18 cellular contexts compared by ENCODE assay signal in genomic region chr9:108443278-108443633, GRCh38.
A peak's percentile ranks its signal among the peaks of the same experiment; 100 is the strongest.
DNase-seq lines count a peak whose midpoint lies in the region; ATAC-seq, FAIRE-seq and TF ChIP-seq lines count a peak whose summit lies in the region.
"Had no signal": no experiment of that assay in that cellular context is flagged by ENCODE, and none has a peak within 500 bp of the region (broad histone marks: within the 10 kb centered on the region; RNA-seq: fewer than 3 reads in every experiment).

No MANE protein-coding gene starts in this region.

- no peaks in the 10 kb centered on the region for H3K9me3 ChIP-seq in fibroblast of lung (ENCODE audit: control insufficient read depth, insufficient read depth, low read depth, low read length)
- no peaks in the 10 kb centered on the region for H3K9me3 ChIP-seq in pancreas
- H3K9me3 ChIP-seq: upper lobe of left lung had no signal

- H3K4me1 ChIP-seq in fibroblast of lung (ENCODE audit: control insufficient read depth, extremely low read depth, insufficient read depth, low read length) (peaks cover 19% of the 10 kb centered on the region), pancreas (peaks cover 9 to 18% (median 16%) of the 10 kb centered on the region in 3 donors)

- FAIRE-seq in pancreas (lab: Jason Lieb, UNC) = no peak
- FAIRE-seq: colon, endometrium, kidney had no signal

- 6 to 9% methylated on average over 3 of the region's 3 CpGs for WGBS in pancreas, 2 donors

- in situ Hi-C loops in SK-MEL-5 (cut with HindIII; ENCODE audit: low pct_unique_long_range_greater_than_20kb, low sequenced_read_pairs) = no loop called here

- H3K36me3 ChIP-seq in fibroblast of lung (ENCODE audit: control insufficient read depth, insufficient read depth, low read length) (no peaks in the 10 kb centered on the region), pancreas (no peaks in the 10 kb centered on the region)
- H3K36me3 ChIP-seq: upper lobe of left lung had no signal

- H3K79me2 ChIP-seq in fibroblast of lung (ENCODE audit: control insufficient read depth, insufficient read depth, low read length) = no peaks in the 10 kb centered on the region

- H3K27ac ChIP-seq in fibroblast of lung (ENCODE audit: insufficient read depth, low read length) (peak overlapping the region; percentile 71), pancreas (no peak overlapping the region), substantia nigra (ENCODE audit: low read depth, low read length, poor library complexity, severe bottlenecking) (no peak overlapping the region)
- H3K27ac ChIP-seq: upper lobe of left lung had no signal

- peaks cover 4% of the 10 kb centered on the region for H3K27me3 Mint-ChIP-seq in activated T-helper 17 cell treated with anti-CD3 and anti-CD28 coated beads, Interleukin-2, amount 50 U/mL, for 72 hours
- H3K27me3 Mint-ChIP-seq: activated CD4-positive, alpha-beta T cell treated with anti-CD3 and anti-CD28 coated beads, Interleukin-2, amount 10 ng/mL, durations not matched to agents 7 days and 5 days had no signal

- no peak overlapping the region for H3K9ac ChIP-seq in fibroblast of lung (ENCODE audit: insufficient read depth, low read length)

- H4K20me1 ChIP-seq in fibroblast of lung (ENCODE audit: control insufficient read depth, extremely low read depth, insufficient read depth, low read length) = no peaks in the 10 kb centered on the region

- peak in 3 of 4 donors; percentile 31 to 64 (median 38) for ATAC-seq in pancreas
- no peak for ATAC-seq in activated T-helper 17 cell treated with anti-CD3 and anti-CD28 coated beads, Interleukin-2, amount 50 U/mL, for 72 hours (replicated peaks)
- ATAC-seq: naive thymus-derived CD8-positive, alpha-beta T cell; stimulated activated effector memory CD8-positive, alpha-beta T cell treated with anti-CD3 and anti-CD28 coated beads, Interleukin-12 subunit alpha, Interleukin-12 subunit beta, amount 100 ng/mL, for 72 hours had no signal

- H3K4me3 Mint-ChIP-seq in activated T-helper 17 cell treated with anti-CD3 and anti-CD28 coated beads, Interleukin-2, amount 50 U/mL, for 72 hours = no peak overlapping the region
- H3K4me3 Mint-ChIP-seq: activated CD4-positive, alpha-beta T cell treated with anti-CD3 and anti-CD28 coated beads, Interleukin-2, amount 10 ng/mL, durations not matched to agents 7 days and 5 days; activated naive CD4-positive, alpha-beta T cell treated with anti-CD3 and anti-CD28 coated beads for 36 hours; naive thymus-derived CD8-positive, alpha-beta T cell; stimulated activated effector memory CD8-positive, alpha-beta T cell treated with anti-CD3 and anti-CD28 coated beads, Interleukin-12 subunit alpha, Interleukin-12 subunit beta, amount 100 ng/mL, for 72 hours had no signal

- peaks cover 5% of the 10 kb centered on the region for H3K9me3 Mint-ChIP-seq in activated T-helper 17 cell treated with anti-CD3 and anti-CD28 coated beads, Interleukin-2, amount 50 U/mL, for 72 hours
- H3K9me3 Mint-ChIP-seq: activated CD4-positive, alpha-beta T cell treated with anti-CD3 and anti-CD28 coated beads, Interleukin-2, amount 10 ng/mL, durations not matched to agents 7 days and 5 days had no signal

- intact Hi-C loops in pancreas (cut with DNase I) = no loop called here

- peak overlapping the region; percentile 88 for H3K4me2 ChIP-seq in fibroblast of lung (ENCODE audit: extremely low read depth, insufficient read depth, low read length)

- H3K4me3 ChIP-seq in AG10803 (ENCODE audit: low read length) (no peak overlapping the region), fibroblast of lung (replicated peaks in 1 of 4; ENCODE audit: control extremely low read depth in 1 of 4, insufficient read depth in 1 of 4, low read depth in 3 of 4, low read length in 4 of 4) (peak overlapping the region in 3 of 4 experiments; percentile 31 to 47 (median 36)), pancreas (no peak overlapping the region)
- H3K4me3 ChIP-seq: upper lobe of left lung had no signal

- no peaks in the 10 kb centered on the region for H3K36me3 Mint-ChIP-seq in activated T-helper 17 cell treated with anti-CD3 and anti-CD28 coated beads, Interleukin-2, amount 50 U/mL, for 72 hours (ENCODE audit: low read depth)
- H3K36me3 Mint-ChIP-seq: naive thymus-derived CD8-positive, alpha-beta T cell; stimulated activated effector memory CD8-positive, alpha-beta T cell treated with anti-CD3 and anti-CD28 coated beads, Interleukin-12 subunit alpha, Interleukin-12 subunit beta, amount 100 ng/mL, for 72 hours had no signal

- H3K27ac Mint-ChIP-seq in activated T-helper 17 cell treated with anti-CD3 and anti-CD28 coated beads, Interleukin-2, amount 50 U/mL, for 72 hours = no peak overlapping the region
- H3K27ac Mint-ChIP-seq: activated CD4-positive, alpha-beta T cell treated with anti-CD3 and anti-CD28 coated beads, Interleukin-2, amount 10 ng/mL, durations not matched to agents 7 days and 5 days; activated naive CD4-positive, alpha-beta T cell treated with anti-CD3 and anti-CD28 coated beads for 36 hours; naive thymus-derived CD8-positive, alpha-beta T cell; progenitor cell of endocrine pancreas; stimulated activated effector memory CD8-positive, alpha-beta T cell treated with anti-CD3 and anti-CD28 coated beads, Interleukin-12 subunit alpha, Interleukin-12 subunit beta, amount 100 ng/mL, for 72 hours had no signal

- H2AFZ ChIP-seq in fibroblast of lung (ENCODE audit: low read length) = no peak overlapping the region

- TF ChIP-seq CTCF in AG10803 (conservative IDR thresholded peaks at IDR 0.05; ENCODE audit: low read length) (no peak), fibroblast of lung (conservative IDR thresholded peaks at IDR 0.05 in 1 of 2, IDR thresholded peaks at IDR 0.05 in 1 of 2; ENCODE audit: low read depth in 1 of 2, low read length in 2 of 2) (no peak), pancreas (IDR thresholded peaks at IDR 0.05) (no peak)

- H3K27me3 ChIP-seq in fibroblast of lung (ENCODE audit: control insufficient read depth, insufficient read depth, low read length) (no peaks in the 10 kb centered on the region), pancreas (no peaks in the 10 kb centered on the region)
- H3K27me3 ChIP-seq: upper lobe of left lung had no signal

- DNase-seq in AG10803 (ENCODE audit: low read depth) (peak; percentile 83), SK-MEL-5 (ENCODE audit: low read depth, low spot score) (peak; percentile 17), fibroblast of lung (ENCODE audit: low read depth in 2 of 2) (peak in 1 of 2 donors; percentile 84), pancreas (no peak), substantia nigra (lab: John Stamatoyannopoulos, UW) (no peak), NCI-H2196 treated with DMSO at 0.1 percent for 48 hours (lab: John Stamatoyannopoulos, UW; ENCODE audit: unreplicated experiment) (no peak)
- no peak for DNase-seq in activated naive CD4-positive, alpha-beta T cell (lab: John Stamatoyannopoulos, UW)
- DNase-seq: activated CD4-positive, alpha-beta T cell treated with anti-CD3 and anti-CD28 coated beads, Interleukin-2, amount 10 ng/mL, durations not matched to agents 7 days and 5 days; activated naive CD4-positive, alpha-beta T cell treated with anti-CD3 and anti-CD28 coated beads for 36 hours; kidney; naive thymus-derived CD8-positive, alpha-beta T cell; NCI-H146; upper lobe of left lung had no signal

- H3K4me1 Mint-ChIP-seq in activated T-helper 17 cell treated with anti-CD3 and anti-CD28 coated beads, Interleukin-2, amount 50 U/mL, for 72 hours = no peaks in the 10 kb centered on the region
- H3K4me1 Mint-ChIP-seq: activated CD4-positive, alpha-beta T cell treated with anti-CD3 and anti-CD28 coated beads, Interleukin-2, amount 10 ng/mL, durations not matched to agents 7 days and 5 days; naive thymus-derived CD8-positive, alpha-beta T cell; stimulated activated effector memory CD8-positive, alpha-beta T cell treated with anti-CD3 and anti-CD28 coated beads, Interleukin-12 subunit alpha, Interleukin-12 subunit beta, amount 100 ng/mL, for 72 hours had no signal

Comparison
In these comparisons a context has a peak if more than half of its experiments do, and no peak if none do; other contexts are left out.
1. DNase-seq: peak in AG10803 (single experiment) and SK-MEL-5 (single experiment); none in pancreas (0 of 6), substantia nigra (0 of 49), activated naive CD4-positive, alpha-beta T cell (0 of 4) and NCI-H2196 treated with DMSO at 0.1 percent for 48 hours (single experiment).
2. H3K4me3 ChIP-seq: peak in fibroblast of lung (3 of 4); none in AG10803 (single experiment) and pancreas (0 of 4).